Comparison of ENCODE assay signal across 1 cellular context in genomic region chr10:84525807-84526182, GRCh38.
TF ChIP-seq lines count a peak whose summit lies in the region.

No MANE protein-coding gene starts in this region.

TF ChIP-seq in HepG2, 621 proteins besides CTCF, POLR2A, EP300 and RAD21:
- TF ChIP-seq MAFF (IDR thresholded peaks at IDR 0.05; ENCODE audit: low read depth, low read length) (peak; percentile 97), MAFK (conservative IDR thresholded peaks at IDR 0.05 in 1 of 2, IDR thresholded peaks at IDR 0.05 in 1 of 2; ENCODE audit: low read length in 2 of 2) (peak; percentile 95 to 97), MAFG (CRISPR knock-in tag; IDR thresholded peaks at IDR 0.05) (peak; percentile 13; the same call in 1 of the 2 replicates)
